In the genomic region with DNA sequence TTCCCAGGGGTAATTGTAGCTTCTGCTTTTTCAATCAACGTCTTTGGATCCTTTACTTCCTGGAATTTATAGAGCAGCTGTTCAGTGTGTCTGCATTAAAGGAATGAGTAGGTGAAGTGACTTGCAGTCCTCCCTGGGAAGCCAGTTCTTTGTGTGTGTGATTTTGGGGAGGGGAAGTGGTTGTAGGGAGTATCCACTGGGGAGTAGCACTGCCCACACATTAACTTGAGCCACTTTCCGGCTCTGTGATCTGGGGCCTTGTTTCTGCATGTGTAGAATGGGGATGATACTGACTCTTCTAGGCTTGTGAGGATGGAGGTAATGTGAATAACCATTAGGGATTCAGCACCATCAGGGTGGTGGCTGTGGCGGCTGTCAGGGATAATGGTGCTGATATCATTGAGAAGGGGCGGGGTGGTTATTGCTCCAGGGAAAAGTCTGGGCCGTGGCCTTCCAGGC, we compare ENCODE assay signal across 9 cellular contexts. TPM values are rescaled to one million over a fixed set of nuclear protein-coding genes. Genes with fewer than 3 reads are reported as not detected.
DNase-seq lines count a peak whose midpoint lies in the region; ATAC-seq and TF ChIP-seq lines count a peak whose summit lies in the region.
"Had no signal": no experiment of that assay in that cellular context is flagged by ENCODE, and none has a peak within 500 bp of the region (broad histone marks: within the 10 kb centered on the region; RNA-seq: fewer than 3 reads in every experiment).

No MANE protein-coding gene starts in this region.

- H3K9me3 ChIP-seq in thyroid gland = no peaks in the 10 kb centered on the region
- H3K9me3 ChIP-seq in MG63 = no peaks in the 10 kb centered on the region

- TF ChIP-seq POLR2A in thyroid gland (IDR thresholded peaks at IDR 0.05) = no peak

- no peaks in the 10 kb centered on the region for H3K27me3 ChIP-seq in thyroid gland
- no peaks in the 10 kb centered on the region for H3K27me3 ChIP-seq in MG63

- 82 to 91% methylated on average over 5 of the region's 5 CpGs for WGBS in thyroid gland, 2 donors

- no peak for ATAC-seq in activated T-cell treated with anti-CD3 and anti-CD28 coated beads, Interleukin-2, amount 50 U/mL, for 4 hours
- peak; percentile 36 for ATAC-seq in HG03066 (IDR thresholded peaks at IDR 0.05; ENCODE audit: low read depth, unreplicated experiment)
- ATAC-seq in stimulated activated naive B cell treated with anti-CD40 and anti-IgM and Interleukin-4, amounts not matched to agents 10 μg/mL and 1 μg/mL and 100 μg/mL, for 72 hours (replicated peaks) = peak; percentile 35 to 42

- H3K36me3 ChIP-seq in thyroid gland = no peaks in the 10 kb centered on the region
- H3K36me3 ChIP-seq in MG63 = no peaks in the 10 kb centered on the region

- H3K4me3 ChIP-seq in thyroid gland (replicated peaks in 1 of 3) (no peak overlapping the region), MG63 (no peak overlapping the region)

- H3K4me1 Mint-ChIP-seq in activated T-cell treated with anti-CD3 and anti-CD28 coated beads, Interleukin-2, amount 50 U/mL, for 4 hours (ENCODE audit: low read depth) = peaks cover 87% of the 10 kb centered on the region
- peaks cover 81% of the 10 kb centered on the region for H3K4me1 Mint-ChIP-seq in activated CD4-positive, alpha-beta memory T cell treated with anti-CD3 and anti-CD28 coated beads for 36 hours (ENCODE audit: low read depth)
- peaks cover 62 to 88% of the 10 kb centered on the region in 2 donors for H3K4me1 Mint-ChIP-seq in stimulated activated naive B cell treated with anti-CD40 and anti-IgM and Interleukin-4, amounts not matched to agents 10 μg/mL and 1 μg/mL and 100 μg/mL, for 72 hours

- intact Hi-C loops in activated CD4-positive, alpha-beta memory T cell treated with anti-CD3 and anti-CD28 coated beads for 36 hours (cut with micrococcal nuclease) = loop anchor here (10.0 kb wide), 1 partner anchor 54 kb away; no protein-coding TSS in a partner anchor
- intact Hi-C loops in thyroid gland (cut with DNase I) = no loop called here

- peaks cover 7% of the 10 kb centered on the region for H3K36me3 Mint-ChIP-seq in activated T-cell treated with anti-CD3 and anti-CD28 coated beads, Interleukin-2, amount 50 U/mL, for 4 hours (ENCODE audit: insufficient read depth)
- no peaks in the 10 kb centered on the region for H3K36me3 Mint-ChIP-seq in activated CD4-positive, alpha-beta memory T cell treated with anti-CD3 and anti-CD28 coated beads for 36 hours
- peaks cover 9 to 23% of the 10 kb centered on the region in 2 donors for H3K36me3 Mint-ChIP-seq in stimulated activated naive B cell treated with anti-CD40 and anti-IgM and Interleukin-4, amounts not matched to agents 10 μg/mL and 1 μg/mL and 100 μg/mL, for 72 hours

- CTCF ChIA-PET in activated CD4-positive, alpha-beta memory T cell treated with anti-CD3 and anti-CD28 coated beads for 36 hours (lab: Charles Lee) = interaction anchor here (1.0 to 4.1 kb wide), 3 partner anchors 22 to 54 kb away, joined by 4 to 14 read pairs (median 6); a partner anchor contains a TSS

- no peak for TF ChIP-seq CTCF in thyroid gland (IDR thresholded peaks at IDR 0.05)

- POLR2A ChIA-PET in activated CD4-positive, alpha-beta memory T cell treated with anti-CD3 and anti-CD28 coated beads for 36 hours (lab: Charles Lee) = interaction anchor here (1.0 to 2.5 kb wide), 5 partner anchors 10 to 53 kb away, joined by 3 to 8 read pairs (median 4); no protein-coding TSS in a partner anchor

- no peaks in the 10 kb centered on the region for H3K4me1 ChIP-seq in thyroid gland

- H3K27ac Mint-ChIP-seq in activated CD4-positive, alpha-beta memory T cell treated with anti-CD3 and anti-CD28 coated beads for 36 hours = peak overlapping the region; percentile 96
- peak overlapping the region; percentile 95 for H3K27ac Mint-ChIP-seq in stimulated activated naive B cell treated with anti-CD40 and anti-IgM and Interleukin-4, amounts not matched to agents 10 μg/mL and 1 μg/mL and 100 μg/mL, for 72 hours

- no peak for DNase-seq in activated T-cell treated with anti-CD3 and anti-CD28 coated beads, Interleukin-2, amount 50 U/mL, for 4 hours
- DNase-seq in activated T-cell treated with anti-CD3 and anti-CD28 coated beads, Interleukin-2, amount 50 U/mL, for 48 hours = no peak
- no peak for DNase-seq in activated CD4-positive, alpha-beta memory T cell treated with anti-CD3 and anti-CD28 coated beads for 36 hours
- peak; percentile 35 for DNase-seq in stimulated activated naive B cell treated with anti-CD40 and anti-IgM and Interleukin-4, amounts not matched to agents 10 μg/mL and 1 μg/mL and 100 μg/mL, for 72 hours
- DNase-seq in thyroid gland = no peak
- DNase-seq in MG63 = no peak
- DNase-seq in ecto neural progenitor cell (ENCODE audit: low spot score) = no peak
- DNase-seq: caudate nucleus had no signal

- H3K27me3 Mint-ChIP-seq in activated T-cell treated with anti-CD3 and anti-CD28 coated beads, Interleukin-2, amount 50 U/mL, for 4 hours (ENCODE audit: low read depth) = no peaks in the 10 kb centered on the region
- H3K27me3 Mint-ChIP-seq in activated CD4-positive, alpha-beta memory T cell treated with anti-CD3 and anti-CD28 coated beads for 36 hours = no peaks in the 10 kb centered on the region
- H3K27me3 Mint-ChIP-seq in stimulated activated naive B cell treated with anti-CD40 and anti-IgM and Interleukin-4, amounts not matched to agents 10 μg/mL and 1 μg/mL and 100 μg/mL, for 72 hours = no peaks in the 10 kb centered on the region

- H3K9me3 Mint-ChIP-seq in activated T-cell treated with anti-CD3 and anti-CD28 coated beads, Interleukin-2, amount 50 U/mL, for 4 hours = no peaks in the 10 kb centered on the region
- no peaks in the 10 kb centered on the region for H3K9me3 Mint-ChIP-seq in activated CD4-positive, alpha-beta memory T cell treated with anti-CD3 and anti-CD28 coated beads for 36 hours
- no peaks in the 10 kb centered on the region for H3K9me3 Mint-ChIP-seq in stimulated activated naive B cell treated with anti-CD40 and anti-IgM and Interleukin-4, amounts not matched to agents 10 μg/mL and 1 μg/mL and 100 μg/mL, for 72 hours

- H3K4me3 Mint-ChIP-seq in activated T-cell treated with anti-CD3 and anti-CD28 coated beads, Interleukin-2, amount 50 U/mL, for 4 hours = peak overlapping the region; percentile 56
- H3K4me3 Mint-ChIP-seq in activated CD4-positive, alpha-beta memory T cell treated with anti-CD3 and anti-CD28 coated beads for 36 hours = no peak overlapping the region
- peak overlapping the region; percentile 73 to 74 for H3K4me3 Mint-ChIP-seq in stimulated activated naive B cell treated with anti-CD40 and anti-IgM and Interleukin-4, amounts not matched to agents 10 μg/mL and 1 μg/mL and 100 μg/mL, for 72 hours

- no peak overlapping the region for H3K27ac ChIP-seq in thyroid gland

RNA-seq across cellular contexts. Expression of a gene that starts 54.7 kb away (rescaled TPM):
- total RNA-seq in activated T-cell treated with anti-CD3 and anti-CD28 coated beads, Interleukin-2, amount 50 U/mL, for 4 hours = 10 to 100 TPM; 37.7 to 44.0 (median 41.7) TPM
- 10 to 100 TPM; 32.7 to 33.3 TPM for total RNA-seq in activated CD4-positive, alpha-beta memory T cell treated with anti-CD3 and anti-CD28 coated beads for 36 hours
- total RNA-seq in thyroid gland = 10 to 100 TPM; 11.1 to 17.9 (median 16.4) TPM
- 5.5 and 13.9 TPM in 2 replicates for total RNA-seq in MG63 (2014; rRNA removed; shearing (Covaris generic); ENCODE audit: low replicate concordance)

Comparison
In these comparisons a context has a peak if more than half of its experiments do, and no peak if none do; other contexts are left out.
1. ATAC-seq: peak in HG03066 (single experiment) and stimulated activated naive B cell treated with anti-CD40 and anti-IgM and Interleukin-4, amounts not matched to agents 10 μg/mL and 1 μg/mL and 100 μg/mL, for 72 hours (2 of 2); none in activated T-cell treated with anti-CD3 and anti-CD28 coated beads, Interleukin-2, amount 50 U/mL, for 4 hours (0 of 2).